In the genomic region with DNA sequence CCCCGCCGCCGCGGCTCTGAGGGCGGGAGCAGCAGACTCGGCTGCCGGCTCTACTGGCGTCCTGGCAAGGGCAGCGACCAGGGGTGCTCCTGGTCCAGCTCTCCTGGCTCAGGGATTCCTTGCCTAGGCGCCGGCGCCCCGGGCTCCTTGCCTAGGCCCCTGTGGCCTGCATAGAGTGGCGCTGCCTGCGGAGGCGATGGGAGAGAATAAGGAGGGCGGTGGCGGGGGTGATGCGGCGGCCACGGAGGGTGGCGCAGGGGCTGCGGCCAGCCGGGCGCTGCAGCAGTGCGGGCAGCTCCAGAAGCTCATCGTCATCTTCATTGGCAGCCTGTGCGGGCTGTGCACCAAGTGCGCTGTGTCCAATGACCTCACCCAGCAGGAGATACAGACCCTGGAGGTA, we compare ENCODE assay signal across 8 cellular contexts.
DNase-seq lines count a peak whose midpoint lies in the region; ATAC-seq and TF ChIP-seq lines count a peak whose summit lies in the region.
"Not testable (repeated sequence)": the region's sequence is repeated elsewhere in the genome, so short reads cannot be mapped to it uniquely, and the experiment has no call there.

No MANE protein-coding gene starts in this region.

- H3K4me3 Mint-ChIP-seq in CD4-positive, alpha-beta T cell, result peak overlapping the region; percentile 76
- peak overlapping the region; percentile 50 for H3K4me3 Mint-ChIP-seq in activated naive CD8-positive, alpha-beta T cell treated with anti-CD3 and anti-CD28 coated beads, Interleukin-2, amount 10 ng/mL, durations not matched to agents 7 days and 5 days

- H3K27ac ChIP-seq in CD4-positive, alpha-beta T cell (ENCODE audit: low read depth, low read length); WERI-Rb-1; spleen; aorta (ENCODE audit: low read depth in 1 of 2, low read length in 2 of 2): not testable (repeated sequence)

- POLR2A ChIA-PET in CD4-positive, alpha-beta T cell (lab: Charles Lee); activated naive CD8-positive, alpha-beta T cell treated with anti-CD3 and anti-CD28 coated beads, Interleukin-2, amount 10 ng/mL, durations not matched to agents 7 days and 5 days (lab: Charles Lee): not testable (repeated sequence)

- peak overlapping the region; percentile 57 for H3K4me3 ChIP-seq in MG63
- H3K4me3 ChIP-seq in WERI-Rb-1 (ENCODE audit: low read depth, low read length), result peak overlapping the region; percentile 39
- H3K4me3 ChIP-seq in epithelial cell of proximal tubule (ENCODE audit: low read depth, low read length), result peak overlapping the region; percentile 54
- H3K4me3 ChIP-seq in lower leg skin (ENCODE audit: low read depth, poor library complexity, severe bottlenecking), result peak overlapping the region; percentile 32
- H3K4me3 ChIP-seq in spleen, result peak overlapping the region in 7 of 8 donors; percentile 16 to 55 (median 33)
- peak overlapping the region in 1 of 2 donors; percentile 89 for H3K4me3 ChIP-seq in aorta (ENCODE audit: low read length in 2 of 2)

- not testable (repeated sequence) for H3K4me1 Mint-ChIP-seq in CD4-positive, alpha-beta T cell (ENCODE audit: low read depth); activated naive CD8-positive, alpha-beta T cell treated with anti-CD3 and anti-CD28 coated beads, Interleukin-2, amount 10 ng/mL, durations not matched to agents 7 days and 5 days

- not testable (repeated sequence) for H3K36me3 Mint-ChIP-seq in CD4-positive, alpha-beta T cell (ENCODE audit: low read depth); activated naive CD8-positive, alpha-beta T cell treated with anti-CD3 and anti-CD28 coated beads, Interleukin-2, amount 10 ng/mL, durations not matched to agents 7 days and 5 days

- not testable (repeated sequence) for TF ChIP-seq CTCF in CD4-positive, alpha-beta T cell (IDR thresholded peaks at IDR 0.05); WERI-Rb-1 (IDR thresholded peaks at IDR 0.05; ENCODE audit: low read depth, low read length); epithelial cell of proximal tubule (conservative IDR thresholded peaks at IDR 0.05; ENCODE audit: low read depth, low read length); lower leg skin (IDR thresholded peaks at IDR 0.05); spleen (IDR thresholded peaks at IDR 0.05 in 8 of 11, conservative IDR thresholded peaks at IDR 0.05 in 3 of 11)

- CTCF ChIA-PET in CD4-positive, alpha-beta T cell (lab: Charles Lee), result not testable (repeated sequence)

- not testable (repeated sequence) for H3K36me3 ChIP-seq in MG63; WERI-Rb-1; spleen; aorta (ENCODE audit: control insufficient read depth in 1 of 2, insufficient read depth in 2 of 2, low read length in 1 of 2)

- ATAC-seq in CD4-positive, alpha-beta T cell (ENCODE audit: poor library complexity); activated naive CD8-positive, alpha-beta T cell treated with anti-CD3 and anti-CD28 coated beads, Interleukin-2, amount 10 ng/mL, durations not matched to agents 7 days and 5 days (ENCODE audit: low read depth); aorta (ENCODE audit: low FRiP score): not testable (repeated sequence)

- not testable (repeated sequence) for TF ChIP-seq POLR2A in lower leg skin (IDR thresholded peaks at IDR 0.05); spleen (IDR thresholded peaks at IDR 0.05)

- H3K27ac Mint-ChIP-seq in CD4-positive, alpha-beta T cell; activated naive CD8-positive, alpha-beta T cell treated with anti-CD3 and anti-CD28 coated beads, Interleukin-2, amount 10 ng/mL, durations not matched to agents 7 days and 5 days: not testable (repeated sequence)

- DNase-seq in CD4-positive, alpha-beta T cell; WERI-Rb-1; epithelial cell of proximal tubule (ENCODE audit: low read depth); lower leg skin (ENCODE audit: low spot score in 2 of 2): not testable (repeated sequence)
- DNase-seq in MG63 (peak; percentile 3), spleen (peak; percentile 48), aorta (peak; percentile 30 to 66)
- DNase-seq in activated naive CD8-positive, alpha-beta T cell treated with anti-CD3 and anti-CD28 coated beads, Interleukin-2, amount 10 ng/mL, durations not matched to agents 7 days and 5 days, result peak; percentile 26

- WGBS in lower leg skin, 2 donors, result 48 to 73% methylated on average over 9 to 20 of the region's 29 CpGs
- 17 to 41% (median 29%) methylated on average over 9 to 22 of the region's 29 CpGs for WGBS in spleen, 5 donors
- WGBS in aorta, 2 donors, result 23 to 33% methylated on average over 18 to 23 of the region's 29 CpGs

- not testable (repeated sequence) for H3K9me3 Mint-ChIP-seq in CD4-positive, alpha-beta T cell; activated naive CD8-positive, alpha-beta T cell treated with anti-CD3 and anti-CD28 coated beads, Interleukin-2, amount 10 ng/mL, durations not matched to agents 7 days and 5 days

- not testable (repeated sequence) for H3K9me3 ChIP-seq in CD4-positive, alpha-beta T cell (ENCODE audit: control insufficient read depth, low read length); MG63; WERI-Rb-1 (ENCODE audit: severe bottlenecking); spleen; aorta (ENCODE audit: control insufficient read depth, low read length)

- H3K27me3 ChIP-seq in CD4-positive, alpha-beta T cell (ENCODE audit: control insufficient read depth, insufficient read depth, low read length); MG63; WERI-Rb-1 (ENCODE audit: insufficient read depth, low read depth, severe bottlenecking); aorta (ENCODE audit: control insufficient read depth in 1 of 2, insufficient read depth in 2 of 2, low read length in 1 of 2): not testable (repeated sequence)
- peaks cover 0 to 17% (median 14%) of the 10 kb centered on the region in 7 donors for H3K27me3 ChIP-seq in spleen (replicated peaks in 1 of 7)

- not testable (repeated sequence) for H3K27me3 Mint-ChIP-seq in CD4-positive, alpha-beta T cell
- H3K27me3 Mint-ChIP-seq in activated naive CD8-positive, alpha-beta T cell treated with anti-CD3 and anti-CD28 coated beads, Interleukin-2, amount 10 ng/mL, durations not matched to agents 7 days and 5 days, result peaks cover 14% of the 10 kb centered on the region

- peaks cover 0 to 11% (median 0%) of the 10 kb centered on the region in 6 donors for H3K4me1 ChIP-seq in spleen
- not testable (repeated sequence) for H3K4me1 ChIP-seq in aorta (ENCODE audit: control insufficient read depth in 1 of 2, insufficient read depth in 2 of 2, low read length in 2 of 2)

- intact Hi-C loops in CD4-positive, alpha-beta T cell (cut with DNase I, micrococcal nuclease); lower leg skin (cut with DNase I; ENCODE audit: low total_unique reads); spleen (cut with DNase I; ENCODE audit: low total_unique reads); aorta (cut with DNase I): not testable (repeated sequence)
